ENCODE assay signal across 8 cellular contexts in the genomic region with DNA sequence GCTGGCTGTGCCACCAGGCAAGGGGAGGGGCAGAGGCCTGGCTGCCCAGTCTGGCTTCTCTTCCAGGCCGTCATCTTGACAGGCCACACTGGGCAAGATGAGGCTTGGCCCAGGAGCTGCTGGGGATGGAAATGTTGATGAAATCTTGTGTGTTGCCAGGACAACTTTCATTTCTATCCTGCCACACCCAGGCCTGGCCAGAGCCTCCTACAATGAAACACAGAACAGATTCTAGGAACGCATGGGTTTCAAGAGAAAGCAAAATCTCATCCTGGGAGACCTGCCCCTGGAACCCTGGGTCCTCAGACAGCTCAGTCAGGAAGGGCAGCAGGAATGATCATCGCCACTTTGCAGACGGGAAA. TPM values are rescaled to one million over a fixed set of nuclear protein-coding genes. Genes with fewer than 3 reads are reported as not detected.
DNase-seq lines count a peak whose midpoint lies in the region; ATAC-seq and TF ChIP-seq lines count a peak whose summit lies in the region.

No MANE protein-coding gene starts in this region.

- DNase-seq in Caki2 (ENCODE audit: low read depth) (peak; percentile 92), RWPE1 (ENCODE audit: low spot score) (peak; percentile 92), epithelial cell of esophagus (ENCODE audit: low read depth) (peak; percentile 98), NCI-H2107 treated with DMSO at 0.1 percent for 48 hours (lab: John Stamatoyannopoulos, UW; ENCODE audit: unreplicated experiment) (no peak)
- no peak for DNase-seq in naive thymus-derived CD8-positive, alpha-beta T cell
- DNase-seq in stimulated activated CD8-positive, alpha-beta memory T cell treated with anti-CD3 and anti-CD28 coated beads, Interleukin-4, amount 100 ng/mL, for 48 hours, result no peak

- H3K27ac Mint-ChIP-seq in naive thymus-derived CD8-positive, alpha-beta T cell, result peak overlapping the region; percentile 72 to 97 (median 86)

- no peak for ATAC-seq in naive thymus-derived CD8-positive, alpha-beta T cell
- ATAC-seq in GM18505 (IDR thresholded peaks at IDR 0.05; ENCODE audit: unreplicated experiment), result no peak
- ATAC-seq in HG02840 (IDR thresholded peaks at IDR 0.05; ENCODE audit: low FRiP score, unreplicated experiment), result no peak

- TF ChIP-seq POLR2A in GM18505 (IDR thresholded peaks at IDR 0.05; ENCODE audit: borderline replicate concordance, extremely low read depth, insufficient read depth, insufficient read length), result no peak

- no peaks in the 10 kb centered on the region for H3K9me3 Mint-ChIP-seq in naive thymus-derived CD8-positive, alpha-beta T cell

- H3K4me1 Mint-ChIP-seq in naive thymus-derived CD8-positive, alpha-beta T cell, result peaks cover 6 to 32% (median 30%) of the 10 kb centered on the region in 4 donors

- H3K4me3 Mint-ChIP-seq in naive thymus-derived CD8-positive, alpha-beta T cell, result peak overlapping the region in 9 of 10 donors; percentile 12 to 88 (median 39)

- POLR2A ChIA-PET in RWPE1 (lab: Yijun Ruan, JAX; ENCODE audit: low non-redundant PET), result interaction anchor here (0.5 to 3.6 kb wide), 5 partner anchors 10 to 37 kb away, joined by 4 to 51 read pairs (median 14); a partner anchor contains a TSS
- POLR2A ChIA-PET in naive thymus-derived CD8-positive, alpha-beta T cell (lab: Charles Lee), result interaction anchor here (0.9 to 5.8 kb wide), 5 partner anchors 10 to 57 kb away, joined by 3 to 111 read pairs (median 13); a partner anchor contains a TSS

- peak overlapping the region; percentile 100 for H3K27ac ChIP-seq in RWPE1

- peak overlapping the region; percentile 62 for H3K4me3 ChIP-seq in epithelial cell of esophagus (ENCODE audit: low read length)

- CTCF ChIA-PET in RWPE1 (lab: Yijun Ruan, JAX), result interaction anchor here (0.5 to 3.8 kb wide), 5 partner anchors 18 to 44 kb away, joined by 3 to 27 read pairs (median 6); a partner anchor contains a TSS

- in situ Hi-C loops in Caki2 (cut with HindIII; ENCODE audit: low pct_unique_long_range_greater_than_20kb, low sequenced_read_pairs), result no loop called here

- no peak for TF ChIP-seq CTCF in RWPE1 (conservative IDR thresholded peaks at IDR 0.05; ENCODE audit: low read depth)
- TF ChIP-seq CTCF in epithelial cell of esophagus (IDR thresholded peaks at IDR 0.05; ENCODE audit: insufficient read depth, low read depth, low read length, missing control alignments), result no peak

- H3K27me3 Mint-ChIP-seq in naive thymus-derived CD8-positive, alpha-beta T cell, result no peaks in the 10 kb centered on the region

- no peaks in the 10 kb centered on the region for H3K36me3 Mint-ChIP-seq in naive thymus-derived CD8-positive, alpha-beta T cell

RNA-seq across cellular contexts. Expression of a gene that starts 9.3 kb away (rescaled TPM):
- total RNA-seq in Caki2 (2014; rRNA removed; shearing (Covaris generic); ENCODE audit: low replicate concordance), result 36.7 and 53.4 TPM in 2 replicates
- total RNA-seq in naive thymus-derived CD8-positive, alpha-beta T cell, result 1 to 10 TPM; 3.4 to 4.4 TPM
- 1 to 10 TPM; 2.6 to 3.6 (median 3.3) TPM for polyA plus RNA-seq in naive thymus-derived CD8-positive, alpha-beta T cell

RNA-seq across cellular contexts. Expression of a gene that starts 22.7 kb away (rescaled TPM):
- 11.6 and 13.0 TPM in 2 replicates for total RNA-seq in Caki2 (2014; rRNA removed; shearing (Covaris generic); ENCODE audit: low replicate concordance)
- 10 to 100 TPM; 34.3 to 35.1 TPM for total RNA-seq in naive thymus-derived CD8-positive, alpha-beta T cell
- polyA plus RNA-seq in naive thymus-derived CD8-positive, alpha-beta T cell, result 1 to 10 TPM; 4.9 to 6.8 (median 5.4) TPM

RNA-seq across cellular contexts. Expression of a gene that starts 35.5 kb away (rescaled TPM):
- total RNA-seq in Caki2 (2014; rRNA removed; shearing (Covaris generic); ENCODE audit: low replicate concordance), result 7.8 and 16.7 TPM in 2 replicates
- 10 to 100 TPM; 39.4 to 48.5 TPM for total RNA-seq in naive thymus-derived CD8-positive, alpha-beta T cell
- 10 to 100 TPM; 10.5 to 17.4 (median 11.7) TPM for polyA plus RNA-seq in naive thymus-derived CD8-positive, alpha-beta T cell

RNA-seq across cellular contexts. Expression of a gene that starts 38.6 kb away (rescaled TPM):
- total RNA-seq in Caki2 (2014; rRNA removed; shearing (Covaris generic); ENCODE audit: low replicate concordance), result 74.9 and 164 TPM in 2 replicates
- total RNA-seq in naive thymus-derived CD8-positive, alpha-beta T cell, result 1 to 10 TPM; 1.6 to 4.0 TPM
- polyA plus RNA-seq in naive thymus-derived CD8-positive, alpha-beta T cell, result under 1 TPM; 0.35 to 0.65 (median 0.56) TPM

RNA-seq across cellular contexts. Expression of a gene that starts 50.7 kb away (rescaled TPM):
- total RNA-seq in Caki2 (2014; rRNA removed; shearing (Covaris generic); ENCODE audit: low replicate concordance), result 2.3 and 4.1 TPM in 2 replicates
- total RNA-seq in naive thymus-derived CD8-positive, alpha-beta T cell, result 100 to 1,000 TPM; 383 to 394 TPM
- polyA plus RNA-seq in naive thymus-derived CD8-positive, alpha-beta T cell, result 10 to 100 TPM; 18.0 to 35.5 (median 21.5) TPM

Comparison
In these comparisons a context has a peak if more than half of its experiments do, and no peak if none do; other contexts are left out.
1. DNase-seq: peak in Caki2 (single experiment), RWPE1 (single experiment) and epithelial cell of esophagus (single experiment); none in naive thymus-derived CD8-positive, alpha-beta T cell (0 of 10), stimulated activated CD8-positive, alpha-beta memory T cell treated with anti-CD3 and anti-CD28 coated beads, Interleukin-4, amount 100 ng/mL, for 48 hours (single experiment) and NCI-H2107 treated with DMSO at 0.1 percent for 48 hours (single experiment).